7 cellular contexts compared by ENCODE assay signal in the genomic region with DNA sequence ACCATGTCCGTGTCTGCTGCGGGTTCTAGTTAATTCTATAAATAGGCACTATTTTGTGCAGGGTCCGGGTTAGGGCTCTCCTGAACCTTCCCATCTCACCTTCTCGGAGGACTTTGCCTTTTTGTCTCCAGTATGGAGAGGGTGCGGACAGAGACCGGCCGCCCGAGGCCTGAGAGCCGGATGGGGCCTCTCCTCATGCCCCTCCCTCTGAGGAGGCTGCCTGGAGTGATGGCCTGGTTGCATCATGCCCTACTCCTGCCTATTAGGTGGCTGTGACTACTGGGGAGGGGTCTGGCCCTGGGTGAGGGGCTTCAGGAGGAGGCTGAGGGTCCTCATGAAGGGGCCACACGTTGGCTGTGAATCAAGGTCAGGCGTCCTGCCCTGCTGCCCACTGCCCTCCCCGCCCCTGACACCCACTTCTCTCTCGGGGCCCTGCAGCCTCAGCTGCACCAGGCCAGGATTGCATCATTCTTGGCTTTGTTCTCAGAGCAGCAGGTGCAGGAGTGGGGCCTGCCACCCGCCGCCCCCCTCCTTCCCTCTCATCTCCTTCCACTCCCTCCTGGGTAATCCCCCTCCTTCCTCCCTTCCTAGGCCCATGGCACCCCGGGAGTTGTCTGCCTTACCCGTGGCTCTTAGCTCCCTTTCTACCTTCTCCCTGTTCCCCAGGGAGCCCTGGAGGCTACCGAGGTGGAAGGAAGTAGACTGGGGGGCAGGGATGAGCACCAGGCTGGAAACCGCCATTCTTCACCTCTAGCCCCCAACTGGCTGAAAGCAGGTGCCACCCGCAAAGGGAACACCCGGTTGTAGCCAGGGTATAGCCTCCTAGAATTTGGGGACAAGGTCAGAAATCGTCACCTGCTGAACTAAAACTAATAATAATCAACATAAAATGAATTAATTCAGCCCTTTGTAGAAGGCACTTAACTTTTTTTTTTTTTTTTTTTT. TPM values are rescaled to one million over a fixed set of nuclear protein-coding genes. Genes with fewer than 3 reads are reported as not detected.
DNase-seq lines count a peak whose midpoint lies in the region; TF ChIP-seq lines count a peak whose summit lies in the region.

No MANE protein-coding gene starts in this region.

- H3K4me1 ChIP-seq in Loucy (ENCODE audit: insufficient read depth, low read length, poor library complexity, severe bottlenecking) (peaks cover 16% of the 10 kb centered on the region), OCI-LY7 (ENCODE audit: insufficient read depth, low read length, poor library complexity, severe bottlenecking) (peaks cover 62% of the 10 kb centered on the region), testis (peaks cover 5% of the 10 kb centered on the region)

- H3K4me1 Mint-ChIP-seq in neural crest cell: peaks cover 29% of the 10 kb centered on the region

- intact Hi-C loops in OCI-LY7 (cut with micrococcal nuclease; ENCODE audit: unreplicated experiment) (loop anchor here (2.0 kb wide), 2 partner anchors 69 to 91 kb away; no protein-coding TSS in a partner anchor), testis (cut with DNase I; ENCODE audit: low total_unique reads) (no loop called here)

- peaks cover 33% of the 10 kb centered on the region for H3K27me3 Mint-ChIP-seq in neural crest cell (ENCODE audit: low read depth)

- H3K4me3 ChIP-seq in Loucy (ENCODE audit: low read length, poor library complexity, severe bottlenecking) (no peak overlapping the region), OCI-LY7 (ENCODE audit: low read depth, low read length, poor library complexity, severe bottlenecking) (peak overlapping the region; percentile 64), testis (no peak overlapping the region)

- no peaks in the 10 kb centered on the region for H3K79me2 ChIP-seq in Loucy (ENCODE audit: insufficient read depth, low read length)
- no peaks in the 10 kb centered on the region for H3K79me2 ChIP-seq in OCI-LY7 (ENCODE audit: insufficient read depth, low read depth, low read length)

- POLR2A ChIA-PET in GM10248 (lab: Yijun Ruan, JAX) (interaction anchor here (0.9 kb wide), 1 partner anchor 66 kb away, joined by 3 read pairs; no protein-coding TSS in a partner anchor), OCI-LY7 (lab: Charles Lee) (interaction anchor here (0.5 to 1.5 kb wide), 6 partner anchors 32 to 109 kb away, joined by 3 to 11 read pairs (median 4); no protein-coding TSS in a partner anchor)

- in situ Hi-C loops in GM13977 (cut with MboI; ENCODE audit: low pct_unique_long_range_greater_than_20kb, low sequenced_read_pairs, unreplicated experiment): loop anchor here (5.0 kb wide), 1 partner anchor 68 kb away; no protein-coding TSS in a partner anchor

- DNase-seq in GM10248 (ENCODE audit: extremely low spot score) (peak; percentile 63), OCI-LY7 (ENCODE audit: low spot score) (peak; percentile 95), neural crest cell (ENCODE audit: low read depth, low spot score) (peak; percentile 19), testis (no peak), GM13977 (ENCODE audit: low spot score) (no peak)

- no peaks in the 10 kb centered on the region for H3K9me3 Mint-ChIP-seq in neural crest cell

- H3K9me3 ChIP-seq in Loucy (ENCODE audit: insufficient read depth, low read depth, low read length) (no peaks in the 10 kb centered on the region), OCI-LY7 (ENCODE audit: low read length) (no peaks in the 10 kb centered on the region), testis (no peaks in the 10 kb centered on the region)

- no TSS peak for BruUV-seq in OCI-LY7 (replicated peaks; lab: Mats Ljungman, UMichigan)

- no peaks in the 10 kb centered on the region for H3K36me3 ChIP-seq in Loucy (ENCODE audit: insufficient read depth, low read length)
- no peaks in the 10 kb centered on the region for H3K36me3 ChIP-seq in OCI-LY7 (ENCODE audit: insufficient read depth, low read length)
- no peaks in the 10 kb centered on the region for H3K36me3 ChIP-seq in testis (ENCODE audit: low read depth, missing control alignments)

- H3K27me3 ChIP-seq in Loucy (ENCODE audit: insufficient read depth, low read length, poor library complexity, severe bottlenecking) (no peaks in the 10 kb centered on the region), testis (no peaks in the 10 kb centered on the region)

- H2AFZ ChIP-seq in Loucy (ENCODE audit: low read length) (peak overlapping the region; percentile 79), OCI-LY7 (ENCODE audit: low read length) (peak overlapping the region; percentile 85)

- TF ChIP-seq POLR2A in testis (IDR thresholded peaks at IDR 0.05): no peak

- peak overlapping the region; percentile 87 for H3K27ac Mint-ChIP-seq in neural crest cell (ENCODE audit: unreplicated experiment)

- no peak for TF ChIP-seq CTCF in GM10248 (IDR thresholded peaks at IDR 0.05; ENCODE audit: control extremely low read depth, extremely low read depth, low read depth, missing control alignments)
- no peak for TF ChIP-seq CTCF in Loucy (conservative IDR thresholded peaks at IDR 0.05; ENCODE audit: low read length)
- TF ChIP-seq CTCF in OCI-LY7 (conservative IDR thresholded peaks at IDR 0.05; ENCODE audit: low read length): peak; percentile 23; the same call in 1 of the 2 replicates
- no peak for TF ChIP-seq CTCF in neural crest cell (conservative IDR thresholded peaks at IDR 0.05)
- TF ChIP-seq CTCF in testis (IDR thresholded peaks at IDR 0.05): no peak
- no peak for TF ChIP-seq CTCF in GM13977 (IDR thresholded peaks at IDR 0.05; ENCODE audit: extremely low read depth, insufficient read depth, missing control alignments)

- H3K27ac ChIP-seq in OCI-LY7 (ENCODE audit: low read depth, low read length, poor library complexity, severe bottlenecking) (peak overlapping the region; percentile 91), cingulate gyrus (ENCODE audit: low read depth, low read length) (peak overlapping the region; percentile 55), testis (no peak overlapping the region)

- no peaks in the 10 kb centered on the region for H3F3A ChIP-seq in Loucy (ENCODE audit: low read depth)

- no peaks in the 10 kb centered on the region for H4K20me1 ChIP-seq in Loucy (ENCODE audit: insufficient read depth, low read length, poor library complexity, severe bottlenecking)
- H4K20me1 ChIP-seq in OCI-LY7 (ENCODE audit: insufficient read depth, low read length): no peaks in the 10 kb centered on the region

- WGBS in testis, 2 donors: 36 to 42% methylated on average over 13 to 22 of the region's 22 CpGs

- H3K4me2 ChIP-seq in Loucy (ENCODE audit: low read depth, low read length, poor library complexity, severe bottlenecking) (peak overlapping the region; percentile 16), OCI-LY7 (ENCODE audit: low read length) (peak overlapping the region; percentile 93)

- H3K9me2 ChIP-seq in Loucy (replicated peaks; ENCODE audit: low read depth, low read length): no peaks in the 10 kb centered on the region
- no peaks in the 10 kb centered on the region for H3K9me2 ChIP-seq in OCI-LY7 (ENCODE audit: insufficient read depth, low read length)

- H3K9ac ChIP-seq in Loucy (ENCODE audit: low read depth, low read length, poor library complexity, severe bottlenecking): peak overlapping the region; percentile 65

- peak overlapping the region; percentile 56 for H3K4me3 Mint-ChIP-seq in neural crest cell

- CTCF ChIA-PET in GM10248 (lab: Yijun Ruan, JAX): interaction anchor here (0.8 to 7.9 kb wide), 21 partner anchors 9 to 749 kb away, joined by 3 to 282 read pairs (median 6); a partner anchor contains a TSS
- CTCF ChIA-PET in OCI-LY7 (lab: Charles Lee; ENCODE audit: unreplicated experiment): interaction anchor here (0.6 to 2.9 kb wide), 5 partner anchors 61 to 90 kb away, joined by 3 to 30 read pairs (median 4); a partner anchor contains a TSS

- H3K36me3 Mint-ChIP-seq in neural crest cell (ENCODE audit: low read depth): no peaks in the 10 kb centered on the region

RNA-seq across cellular contexts. Expression of a gene that starts 12.7 kb away (rescaled TPM):
- 18.6 and 25.4 TPM in 2 replicates for total RNA-seq in OCI-LY7 (2014; rRNA removed; shearing (Covaris generic))
- total RNA-seq in OCI-LY7 (2022) (14.6 and 16.3 TPM in 2 replicates), neural crest cell (25.7 and 30.0 TPM in 2 replicates), testis (100 to 1,000 TPM; 146 to 235 TPM)
- polyA plus RNA-seq in testis (ENCODE audit: insufficient read depth, low read depth, low replicate concordance): 78.0 TPM

Comparison
In these comparisons a context has a peak if more than half of its experiments do, and no peak if none do; other contexts are left out.
1. DNase-seq: peak in GM10248 (single experiment), OCI-LY7 (single experiment) and neural crest cell (single experiment); none in testis (single experiment) and GM13977 (single experiment).
2. H3K27ac ChIP-seq: peak in OCI-LY7 (single experiment) and cingulate gyrus (single experiment); none in testis (0 of 2).